In genomic region chr2:106745468-106745867, GRCh38 we compare ENCODE assay signal across 21 cellular contexts.
DNase-seq lines count a peak whose midpoint lies in the region; ATAC-seq and TF ChIP-seq lines count a peak whose summit lies in the region.
"Had no signal": no experiment of that assay in that cellular context is flagged by ENCODE, and none has a peak within 500 bp of the region (broad histone marks: within the 10 kb centered on the region; RNA-seq: fewer than 3 reads in every experiment).

No MANE protein-coding gene starts in this region.

- no peaks in the 10 kb centered on the region for H3K36me3 Mint-ChIP-seq in brain
- H3K36me3 Mint-ChIP-seq in H9 (ENCODE audit: insufficient read depth in 1 of 3, low read depth in 3 of 3): no peaks in the 10 kb centered on the region
- H3K36me3 Mint-ChIP-seq: immature natural killer cell, natural killer cell, T-cell had no signal

- H3K23ac ChIP-seq in neuronal stem cell (ENCODE audit: low read depth, low read length, poor library complexity): no peak overlapping the region
- no peak overlapping the region for H3K23ac ChIP-seq in H9 (ENCODE audit: insufficient read length, low read depth, low read length)

- H3K4me2 ChIP-seq in neuronal stem cell (ENCODE audit: insufficient read depth, low read length, poor library complexity, severe bottlenecking) (no peak overlapping the region), H9 (ENCODE audit: insufficient read depth, insufficient read length, low read length) (no peak overlapping the region)
- H3K4me2 ChIP-seq: PC-9 had no signal

- no peak for ATAC-seq in HG02938 (IDR thresholded peaks at IDR 0.05; ENCODE audit: unreplicated experiment)
- ATAC-seq: natural killer cell; stimulated activated naive CD8-positive, alpha-beta T cell treated with anti-CD3 and anti-CD28 coated beads, Interleukin-15, amount 100 ng/mL, for 72 hours; T-cell had no signal

- WGBS in neuronal stem cell (ENCODE audit: extremely low coverage in 2 of 2, insufficient read length in 2 of 2, insufficient replicate concordance in 1 of 2), 2 donors: no CpG with 5 or more reads among the region's 5 CpGs
- no CpG with 5 or more reads among the region's 5 CpGs for WGBS in H9 (ENCODE audit: extremely low coverage, insufficient read length, low lambda C conversion rate)

- H2BK12ac ChIP-seq in neuronal stem cell (ENCODE audit: low read length) (no peak overlapping the region), H9 (ENCODE audit: insufficient read length, low read depth, low read length) (no peak overlapping the region)

- H3K9me3 Mint-ChIP-seq in brain (peaks cover 0 to 4% (median 0%) of the 10 kb centered on the region in 5 experiments), H9 (no peaks in the 10 kb centered on the region)
- H3K9me3 Mint-ChIP-seq: activated T-helper 2 cell treated with anti-CD3 and anti-CD28 coated beads, Interferon-gamma antibody, Interleukin-2, Interleukin-4, amounts not matched to agents 10 μg/mL and 5 μg/mL and 100 μg/mL, durations not matched to agents 14 hours and 24 hours and 36 hours; stimulated activated naive CD8-positive, alpha-beta T cell treated with anti-CD3 and anti-CD28 coated beads, Interleukin-15, amount 100 ng/mL, for 72 hours had no signal

- H2BK15ac ChIP-seq in neuronal stem cell (ENCODE audit: low read length) (no peak overlapping the region), H9 (ENCODE audit: low read depth, low read length) (no peak overlapping the region)

- H3K9ac ChIP-seq in neuronal stem cell (ENCODE audit: low read depth, low read length, poor library complexity) (no peak overlapping the region), H9 (ENCODE audit: extremely low read depth, insufficient read length, low read length) (no peak overlapping the region)

- H3K27me3 Mint-ChIP-seq in brain (no peaks in the 10 kb centered on the region), H9 (ENCODE audit: low read depth) (no peaks in the 10 kb centered on the region)

- no peak overlapping the region for H4K5ac ChIP-seq in H9 (ENCODE audit: insufficient read length, low read depth, low read length)

- DNase-seq in D341Med (ENCODE audit: low spot score) (peak; percentile 45), NCI-H1092 treated with DMSO at 0.1 percent for 48 hours (lab: John Stamatoyannopoulos, UW) (peak; percentile 78), NCI-H446 treated with DMSO at 0.1 percent for 48 hours (lab: John Stamatoyannopoulos, UW) (peak; percentile 85), neuronal stem cell (ENCODE audit: low spot score) (no peak), H9 (no peak), ACHN (no peak)
- DNase-seq: cortex of kidney; immature natural killer cell; KG1; mammary epithelial cell; natural killer cell; NCI-H187 treated with DMSO at 0.1 percent for 48 hours; PC-9; stimulated activated CD4-positive, alpha-beta T cell treated with anti-CD3 and anti-CD28 coated beads, Interleukin-15, amount 100 ng/mL, for 24 hours; stimulated activated naive CD8-positive, alpha-beta T cell treated with anti-CD3 and anti-CD28 coated beads, Interleukin-15, amount 100 ng/mL, for 72 hours; T-cell had no signal

- H3K27me3 ChIP-seq in neuronal stem cell (ENCODE audit: control insufficient read depth in 3 of 3, insufficient read depth in 3 of 3, low read depth in 1 of 3, low read length in 3 of 3): no peaks in the 10 kb centered on the region
- no peaks in the 10 kb centered on the region for H3K27me3 ChIP-seq in H9 (ENCODE audit: insufficient read depth, low read length)

- TF ChIP-seq CTCF in brain (conservative IDR thresholded peaks at IDR 0.05): no peak
- no peak for TF ChIP-seq CTCF in H9 (conservative IDR thresholded peaks at IDR 0.05)

- no peak overlapping the region for H2BK120ac ChIP-seq in neuronal stem cell (ENCODE audit: low read depth, low read length)
- H2BK120ac ChIP-seq in H9 (ENCODE audit: low read depth, low read length, poor library complexity, severe bottlenecking): no peak overlapping the region

- H4K8ac ChIP-seq in neuronal stem cell (ENCODE audit: low read depth, low read length): no peak overlapping the region
- no peak overlapping the region for H4K8ac ChIP-seq in H9 (replicated peaks; ENCODE audit: insufficient read length, low read depth, low read length)

- H3K14ac ChIP-seq in neuronal stem cell (ENCODE audit: low read length) (no peak overlapping the region), H9 (ENCODE audit: insufficient read depth, low read length) (no peak overlapping the region)

- no peaks in the 10 kb centered on the region for H3K9me3 ChIP-seq in neuronal stem cell (replicated peaks in 1 of 2; ENCODE audit: control insufficient read depth in 2 of 2, insufficient read depth in 1 of 2, low read depth in 1 of 2, low read length in 2 of 2)
- no peaks in the 10 kb centered on the region for H3K9me3 ChIP-seq in H9 (ENCODE audit: control insufficient read depth, low read depth, low read length)

- H3K27ac Mint-ChIP-seq in brain (peak overlapping the region in 3 of 5 experiments; percentile 9 to 29 (median 10)), H9 (no peak overlapping the region)
- H3K27ac Mint-ChIP-seq: activated T-helper 2 cell treated with anti-CD3 and anti-CD28 coated beads, Interferon-gamma antibody, Interleukin-2, Interleukin-4, amounts not matched to agents 10 μg/mL and 5 μg/mL and 100 μg/mL, durations not matched to agents 14 hours and 24 hours and 36 hours; immature natural killer cell; natural killer cell; stimulated activated naive CD8-positive, alpha-beta T cell treated with anti-CD3 and anti-CD28 coated beads, Interleukin-15, amount 100 ng/mL, for 72 hours; T-cell had no signal

- H3K4me3 ChIP-seq in neuronal stem cell (ENCODE audit: low read length in 2 of 2): no peak overlapping the region
- H3K4me3 ChIP-seq: PC-9 had no signal

- H2BK5ac ChIP-seq in neuronal stem cell (ENCODE audit: low read length): no peak overlapping the region
- H2BK5ac ChIP-seq in H9 (ENCODE audit: insufficient read length, low read length): no peak overlapping the region

- no peaks in the 10 kb centered on the region for H3K36me3 ChIP-seq in neuronal stem cell (replicated peaks in 1 of 2; ENCODE audit: control insufficient read depth in 2 of 2, insufficient read depth in 2 of 2, low read length in 2 of 2)

- no peak overlapping the region for H3K27ac ChIP-seq in neuronal stem cell (replicated peaks; ENCODE audit: low read length)
- H3K27ac ChIP-seq in H9 (ENCODE audit: insufficient read length, low read depth, low read length): no peak overlapping the region
- H3K27ac ChIP-seq: epithelial cell of prostate, HL-60, PC-9 had no signal

- H2AFZ ChIP-seq in neuronal stem cell (ENCODE audit: low read length) (no peak overlapping the region), H9 (ENCODE audit: low read length) (no peak overlapping the region)
- H2AFZ ChIP-seq: PC-9 had no signal

- H3K4me3 Mint-ChIP-seq in brain (no peak overlapping the region), H9 (no peak overlapping the region)
- H3K4me3 Mint-ChIP-seq: immature natural killer cell; natural killer cell; stimulated activated naive CD8-positive, alpha-beta T cell treated with anti-CD3 and anti-CD28 coated beads, Interleukin-15, amount 100 ng/mL, for 72 hours; T-cell had no signal

- H3T11ph ChIP-seq in H9 (ENCODE audit: low read length): no peak overlapping the region

- no peaks in the 10 kb centered on the region for H3K79me2 ChIP-seq in H9 (ENCODE audit: insufficient read depth, low read length)

- H3K4me1 ChIP-seq in neuronal stem cell (ENCODE audit: control insufficient read depth in 2 of 2, insufficient read depth in 1 of 2, low read depth in 1 of 2, low read length in 2 of 2): no peaks in the 10 kb centered on the region
- no peaks in the 10 kb centered on the region for H3K4me1 ChIP-seq in H9 (ENCODE audit: insufficient read depth, low read length)

- no peaks in the 10 kb centered on the region for H4K20me1 ChIP-seq in H9 (ENCODE audit: control insufficient read depth, insufficient read depth, insufficient read length)

- H3K56ac ChIP-seq in H9 (ENCODE audit: insufficient read length, low read depth, low read length): no peak overlapping the region

- H2AK5ac ChIP-seq in neuronal stem cell (ENCODE audit: low read depth, low read length) (no peak overlapping the region), H9 (ENCODE audit: insufficient read length, low read length) (no peak overlapping the region)

- H3K23me2 ChIP-seq in H9 (ENCODE audit: insufficient read length, low read depth, low read length, poor library complexity, severe bottlenecking): no peaks in the 10 kb centered on the region

- in situ Hi-C loops in ACHN (cut with HindIII; ENCODE audit: low pct_ligation_motif_present, low pct_unique_long_range_greater_than_20kb, low sequenced_read_pairs): no loop called here

- H3K79me1 ChIP-seq in neuronal stem cell (ENCODE audit: low read depth, low read length) (no peaks in the 10 kb centered on the region), H9 (ENCODE audit: insufficient read depth, low read depth, low read length, poor library complexity, severe bottlenecking) (no peaks in the 10 kb centered on the region)

- H3K4ac ChIP-seq in neuronal stem cell (ENCODE audit: low read length) (no peak overlapping the region), H9 (ENCODE audit: low read depth, low read length) (no peak overlapping the region)

- H3K18ac ChIP-seq in neuronal stem cell (ENCODE audit: low read length) (no peak overlapping the region), H9 (ENCODE audit: insufficient read length, low read depth, low read length) (no peak overlapping the region)

- no peak overlapping the region for H2BK20ac ChIP-seq in H9 (ENCODE audit: low read depth, low read length, poor library complexity, severe bottlenecking)

- H4K91ac ChIP-seq in neuronal stem cell (ENCODE audit: low read depth, low read length, poor library complexity) (no peak overlapping the region), H9 (ENCODE audit: insufficient read length, low read depth, low read length) (no peak overlapping the region)

- peaks cover 14% of the 10 kb centered on the region for H3K4me1 Mint-ChIP-seq in brain
- peaks cover 0 to 3% of the 10 kb centered on the region in 2 experiments; a peak in 1 of 4 replicates for H3K4me1 Mint-ChIP-seq in H9
- H3K4me1 Mint-ChIP-seq: immature natural killer cell; natural killer cell; stimulated activated naive CD8-positive, alpha-beta T cell treated with anti-CD3 and anti-CD28 coated beads, Interleukin-15, amount 100 ng/mL, for 72 hours; T-cell had no signal

Comparison
In these comparisons a context has a peak if more than half of its experiments do, and no peak if none do; other contexts are left out.
1. DNase-seq: peak in D341Med (single experiment), NCI-H1092 treated with DMSO at 0.1 percent for 48 hours (single experiment) and NCI-H446 treated with DMSO at 0.1 percent for 48 hours (single experiment); none in neuronal stem cell (single experiment), H9 (single experiment) and ACHN (single experiment).
2. H3K27ac Mint-ChIP-seq: peak in brain (3 of 5); none in H9 (0 of 3).